Comparison of ENCODE assay signal across 8 cellular contexts in the genomic region with DNA sequence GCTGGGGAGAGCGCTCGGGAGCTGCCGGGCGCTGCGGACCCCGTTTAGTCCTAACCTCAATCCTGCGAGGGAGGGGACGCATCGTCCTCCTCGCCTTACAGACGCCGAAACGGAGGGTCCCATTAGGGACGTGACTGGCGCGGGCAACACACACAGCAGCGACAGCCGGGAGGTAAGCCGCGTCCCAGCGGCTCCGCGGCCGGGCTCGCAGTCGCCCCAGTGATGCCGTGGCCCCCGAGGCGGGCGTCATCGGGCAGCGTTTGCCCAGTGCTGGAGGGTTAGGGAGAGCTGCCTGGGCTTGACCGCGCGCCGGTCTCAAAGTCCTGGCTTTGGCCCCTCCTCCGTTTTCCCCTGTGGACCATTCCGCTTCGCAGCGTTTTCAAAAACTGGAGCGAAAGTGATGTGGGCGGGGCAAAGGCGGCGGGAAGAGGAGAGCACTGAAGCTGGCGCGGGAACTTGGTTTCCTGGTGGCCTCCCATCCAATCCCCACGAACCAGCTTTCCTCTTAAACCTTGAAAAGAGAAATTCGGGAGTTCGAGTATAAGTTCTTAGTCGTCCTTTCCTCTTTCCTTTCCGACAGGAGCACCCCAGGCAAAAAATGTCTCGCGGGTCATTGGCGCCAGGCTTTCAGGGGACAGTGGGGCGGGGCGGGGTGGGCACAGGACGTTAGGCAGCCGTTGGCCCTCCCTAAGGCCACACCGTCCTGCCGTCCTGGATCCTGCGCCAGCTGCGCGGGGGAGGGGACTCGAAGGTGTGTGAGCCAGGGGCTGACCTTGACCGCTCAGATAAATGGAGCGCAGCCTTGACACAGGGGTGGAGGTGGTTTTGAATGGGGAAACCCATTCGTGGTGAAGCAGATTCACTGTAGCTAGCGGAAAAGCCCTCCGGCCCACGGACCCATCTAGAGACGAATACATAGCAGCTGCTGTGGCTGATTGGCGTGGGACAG.
A peak's percentile ranks its signal among the peaks of the same experiment; 100 is the strongest.
DNase-seq lines count a peak whose midpoint lies in the region; ATAC-seq lines count a peak whose summit lies in the region.

No MANE protein-coding gene starts in this region.

- peak; percentile 92 for DNase-seq in ACHN
- DNase-seq in NCI-H187 treated with DMSO at 0.1 percent for 48 hours (lab: John Stamatoyannopoulos, UW) = peak; percentile 53
- DNase-seq in T-helper 9 cell = peak; percentile 12
- DNase-seq in T47D (ENCODE audit: low read depth in 1 of 2, low spot score in 1 of 2) = peak; percentile 84 to 94
- DNase-seq in skeletal muscle cell (ENCODE audit: low read depth) = peak; percentile 49

- peak overlapping the region; percentile 93 for H3K4me3 ChIP-seq in iPS-18c (ENCODE audit: insufficient read depth, low read depth, low read length)
- peak overlapping the region; percentile 96 for H3K4me3 ChIP-seq in skeletal muscle cell (ENCODE audit: low read depth, low read length)

- ATAC-seq in GM18520 (IDR thresholded peaks at IDR 0.05; ENCODE audit: unreplicated experiment) (peak; percentile 63), HG03025 (IDR thresholded peaks at IDR 0.05; ENCODE audit: low FRiP score, unreplicated experiment) (peak; percentile 59)

- H3K9me3 ChIP-seq in iPS-18c (ENCODE audit: control insufficient read depth, insufficient read depth, low read length) = peaks cover 2% of the 10 kb centered on the region

- in situ Hi-C loops in ACHN (cut with HindIII; ENCODE audit: low pct_ligation_motif_present, low pct_unique_long_range_greater_than_20kb, low sequenced_read_pairs) = no loop called here
- in situ Hi-C loops in T47D (cut with HindIII; ENCODE audit: low pct_unique_long_range_greater_than_20kb, low sequenced_read_pairs) = no loop called here

Comparison
In these comparisons a context has a peak if more than half of its experiments do, and no peak if none do; other contexts are left out.
1. Peak in every context shown above with its lines: DNase-seq, ATAC-seq and H3K4me3 ChIP-seq.
2. DNase-seq: peak in every context shown above with its lines; median percentile 92 in ACHN; 89 in T47D; 53 in NCI-H187 treated with DMSO at 0.1 percent for 48 hours; 49 in skeletal muscle cell; 12 in T-helper 9 cell.